Comparison of ENCODE assay signal across 36 cellular contexts in the genomic region with DNA sequence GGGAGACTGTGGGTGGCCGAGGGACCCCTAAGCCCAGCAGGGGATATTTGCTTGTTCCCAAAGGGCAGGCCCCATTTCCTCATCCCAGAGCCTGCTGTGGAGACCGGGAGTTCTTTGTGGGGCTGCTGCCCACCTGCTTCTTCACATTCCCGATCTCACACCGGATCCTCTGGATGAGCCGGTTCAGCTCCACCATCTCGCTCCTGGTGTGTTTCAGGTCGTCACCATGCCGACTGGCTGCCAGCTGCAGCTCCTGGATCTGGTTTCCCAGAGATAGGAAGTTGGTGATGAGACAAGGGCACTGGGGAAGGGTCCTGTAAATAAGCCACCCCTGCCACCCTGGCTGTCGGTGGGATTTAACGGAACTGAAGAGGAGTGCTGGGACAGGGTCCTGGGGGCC. TPM values are rescaled to one million over a fixed set of nuclear protein-coding genes. Genes with fewer than 3 reads are reported as not detected.
"Had no signal": no experiment of that assay in that cellular context is flagged by ENCODE, and none has a peak within 500 bp of the region (broad histone marks: within the 10 kb centered on the region; RNA-seq: fewer than 3 reads in every experiment).

No MANE protein-coding gene starts in this region.

- H3K4me2 ChIP-seq: PC-9 had no signal

- H3K27ac ChIP-seq: brain microvascular endothelial cell, PC-9, VCaP had no signal

- DNase-seq: activated B cell treated with CpG ODN at 0.5 μM for 24 hours; activated CD4-positive, alpha-beta memory T cell treated with anti-CD3 and anti-CD28 coated beads for 36 hours; activated CD4-positive, alpha-beta T cell treated with anti-CD3 and anti-CD28 coated beads for 4 hours; activated CD4-positive, alpha-beta T cell treated with anti-CD3 and anti-CD28 coated beads, Interleukin-2, amount 50 U/mL, for 1 hour; activated CD4-positive, CD25-positive, alpha-beta regulatory T cell treated with anti-CD3 and anti-CD28 coated beads, Interleukin-2, amount 50 U/mL, for 72 hours; activated CD8-positive, alpha-beta memory T cell treated with anti-CD3 and anti-CD28 coated beads, Interleukin-2, amount 50 U/mL, for 4 hours; activated effector memory CD4-positive, alpha-beta T cell treated with Interleukin-2 at 50 U/mL for 16 hours; activated naive CD4-positive, alpha-beta T cell treated with anti-CD3 and anti-CD28 coated beads, Interleukin-2, amount 10 ng/mL, durations not matched to agents 7 days and 5 days; activated naive CD8-positive, alpha-beta T cell treated with anti-CD3 and anti-CD28 coated beads, Interleukin-2, amount 50 U/mL, for 24 hours; activated T-cell treated with anti-CD3 and anti-CD28 coated beads for 4 hours; activated T-cell treated with anti-CD3 and anti-CD28 coated beads, Interleukin-2, amount 50 U/mL, for 4 hours; brain microvascular endothelial cell; central memory CD4-positive, alpha-beta T cell; NCI-H1092 treated with DMSO at 0.1 percent for 48 hours; NCI-H1436; NCI-H1694; NCI-H1930; NCI-H2081 treated with DMSO at 0.1 percent for 48 hours; NCI-H345; NCI-H510A; NCI-H82; NK-92 treated with Interleukin-12 subunit alpha and Interleukin-12 subunit beta, amount 100 ng/mL, for 24 hours; PC-9; Right ventricle myocardium superior; SW 1271; T-helper 1 cell; T-helper 2 cell; T-helper 9 cell had no signal

- H3K27ac Mint-ChIP-seq: activated B cell treated with CpG ODN at 0.5 μM for 24 hours; activated CD4-positive, alpha-beta memory T cell treated with anti-CD3 and anti-CD28 coated beads for 36 hours; activated naive CD4-positive, alpha-beta T cell treated with anti-CD3 and anti-CD28 coated beads, Interleukin-2, amount 10 ng/mL, durations not matched to agents 7 days and 5 days; activated naive CD8-positive, alpha-beta T cell treated with anti-CD3 and anti-CD28 coated beads, Interleukin-2, amount 50 U/mL, for 24 hours; activated T-helper 1 cell treated with anti-CD3 and anti-CD28 coated beads, Interleukin-12 subunit alpha, Interleukin-12 subunit beta, Interleukin-2, Interleukin-4 antibody, amounts not matched to agents 30 ng/mL and 10 ng/mL and 1 ng/mL, durations not matched to agents 14 hours and 24 hours and 36 hours had no signal

- H2AFZ ChIP-seq: PC-9 had no signal

- H3K36me3 Mint-ChIP-seq: activated CD4-positive, alpha-beta memory T cell treated with anti-CD3 and anti-CD28 coated beads for 36 hours; activated naive CD4-positive, alpha-beta T cell treated with anti-CD3 and anti-CD28 coated beads, Interleukin-2, amount 10 ng/mL, durations not matched to agents 7 days and 5 days; activated naive CD8-positive, alpha-beta T cell had no signal

- H3K9me3 Mint-ChIP-seq: activated B cell treated with CpG ODN at 0.5 μM for 24 hours; activated CD4-positive, alpha-beta memory T cell treated with anti-CD3 and anti-CD28 coated beads for 36 hours; activated naive CD4-positive, alpha-beta T cell treated with anti-CD3 and anti-CD28 coated beads, Interleukin-2, amount 10 ng/mL, durations not matched to agents 7 days and 5 days; activated naive CD8-positive, alpha-beta T cell treated with anti-CD3 and anti-CD28 coated beads, Interleukin-2, amount 50 U/mL, for 24 hours; activated T-cell treated with anti-CD3 and anti-CD28 coated beads, Interleukin-2, amount 50 U/mL, for 4 hours; activated T-helper 1 cell treated with anti-CD3 and anti-CD28 coated beads, Interleukin-12 subunit alpha, Interleukin-12 subunit beta, Interleukin-2, Interleukin-4 antibody, amounts not matched to agents 30 ng/mL and 10 ng/mL and 1 ng/mL, durations not matched to agents 14 hours and 24 hours and 36 hours had no signal

- ATAC-seq: activated naive CD8-positive, alpha-beta T cell treated with anti-CD3 and anti-CD28 coated beads, Interleukin-2, amount 50 U/mL, for 24 hours; activated T-cell treated with anti-CD3 and anti-CD28 coated beads, Interleukin-2, amount 50 U/mL, for 4 hours; K562 had no signal

- H3K4me3 ChIP-seq: K562, PC-9 had no signal

- H3K4me1 Mint-ChIP-seq: activated B cell treated with CpG ODN at 0.5 μM for 24 hours; activated naive CD4-positive, alpha-beta T cell treated with anti-CD3 and anti-CD28 coated beads, Interleukin-2, amount 10 ng/mL, durations not matched to agents 7 days and 5 days had no signal

- H3K36me3 ChIP-seq: brain microvascular endothelial cell had no signal

- H3K4me3 Mint-ChIP-seq: activated B cell treated with CpG ODN at 0.5 μM for 24 hours; activated CD4-positive, alpha-beta memory T cell treated with anti-CD3 and anti-CD28 coated beads for 36 hours; activated naive CD4-positive, alpha-beta T cell treated with anti-CD3 and anti-CD28 coated beads, Interleukin-2, amount 10 ng/mL, durations not matched to agents 7 days and 5 days; activated naive CD8-positive, alpha-beta T cell; activated naive CD8-positive, alpha-beta T cell treated with anti-CD3 and anti-CD28 coated beads, Interleukin-2, amount 50 U/mL, for 24 hours; activated T-cell treated with anti-CD3 and anti-CD28 coated beads, Interleukin-2, amount 50 U/mL, for 4 hours; activated T-helper 1 cell treated with anti-CD3 and anti-CD28 coated beads, Interleukin-12 subunit alpha, Interleukin-12 subunit beta, Interleukin-2, Interleukin-4 antibody, amounts not matched to agents 30 ng/mL and 10 ng/mL and 1 ng/mL, durations not matched to agents 14 hours and 24 hours and 36 hours had no signal

RNA-seq across cellular contexts. Expression of a gene that starts 3.9 kb away (rescaled TPM):
- total RNA-seq: activated B cell treated with CpG ODN at 0.5 μM for 24 hours; activated CD4-positive, alpha-beta memory T cell treated with anti-CD3 and anti-CD28 coated beads for 36 hours; activated T-cell treated with anti-CD3 and anti-CD28 coated beads, Interleukin-2, amount 50 U/mL, for 4 hours; activated T-helper 1 cell treated with anti-CD3 and anti-CD28 coated beads, Interleukin-12 subunit alpha, Interleukin-12 subunit beta, Interleukin-2, Interleukin-4 antibody, amounts not matched to agents 30 ng/mL and 10 ng/mL and 1 ng/mL, durations not matched to agents 14 hours and 24 hours and 36 hours; aorta; cerebellum; K562; M059J; OCI-LY7; PC-9; Right ventricle myocardium superior had no signal

RNA-seq across cellular contexts. Expression of a gene that starts 16.8 kb away (rescaled TPM):
- total RNA-seq: activated B cell treated with CpG ODN at 0.5 μM for 24 hours; activated CD4-positive, alpha-beta memory T cell treated with anti-CD3 and anti-CD28 coated beads for 36 hours; activated T-cell treated with anti-CD3 and anti-CD28 coated beads, Interleukin-2, amount 50 U/mL, for 4 hours; activated T-helper 1 cell treated with anti-CD3 and anti-CD28 coated beads, Interleukin-12 subunit alpha, Interleukin-12 subunit beta, Interleukin-2, Interleukin-4 antibody, amounts not matched to agents 30 ng/mL and 10 ng/mL and 1 ng/mL, durations not matched to agents 14 hours and 24 hours and 36 hours; aorta; K562; M059J; OCI-LY7; PC-9; Right ventricle myocardium superior had no signal

RNA-seq across cellular contexts. Expression of a gene that starts 31.5 kb away (rescaled TPM):
- total RNA-seq: activated B cell treated with CpG ODN at 0.5 μM for 24 hours; activated T-helper 1 cell treated with anti-CD3 and anti-CD28 coated beads, Interleukin-12 subunit alpha, Interleukin-12 subunit beta, Interleukin-2, Interleukin-4 antibody, amounts not matched to agents 30 ng/mL and 10 ng/mL and 1 ng/mL, durations not matched to agents 14 hours and 24 hours and 36 hours; aorta; cerebellum; K562; M059J; OCI-LY7; PC-9; Right ventricle myocardium superior had no signal

RNA-seq across cellular contexts. Expression of a gene that starts 48.6 kb away (rescaled TPM):
- total RNA-seq: activated B cell treated with CpG ODN at 0.5 μM for 24 hours; activated T-helper 1 cell treated with anti-CD3 and anti-CD28 coated beads, Interleukin-12 subunit alpha, Interleukin-12 subunit beta, Interleukin-2, Interleukin-4 antibody, amounts not matched to agents 30 ng/mL and 10 ng/mL and 1 ng/mL, durations not matched to agents 14 hours and 24 hours and 36 hours; aorta; cerebellum; M059J; OCI-LY7; PC-9; Right ventricle myocardium superior had no signal

RNA-seq across cellular contexts. Expression of a gene that starts 49.5 kb away (rescaled TPM):
- total RNA-seq: activated B cell treated with CpG ODN at 0.5 μM for 24 hours; activated CD4-positive, alpha-beta memory T cell treated with anti-CD3 and anti-CD28 coated beads for 36 hours; activated T-cell treated with anti-CD3 and anti-CD28 coated beads, Interleukin-2, amount 50 U/mL, for 4 hours; activated T-helper 1 cell treated with anti-CD3 and anti-CD28 coated beads, Interleukin-12 subunit alpha, Interleukin-12 subunit beta, Interleukin-2, Interleukin-4 antibody, amounts not matched to agents 30 ng/mL and 10 ng/mL and 1 ng/mL, durations not matched to agents 14 hours and 24 hours and 36 hours; K562; M059J; Right ventricle myocardium superior had no signal
